ENCODE assay signal across 1 cellular context in the genomic region with DNA sequence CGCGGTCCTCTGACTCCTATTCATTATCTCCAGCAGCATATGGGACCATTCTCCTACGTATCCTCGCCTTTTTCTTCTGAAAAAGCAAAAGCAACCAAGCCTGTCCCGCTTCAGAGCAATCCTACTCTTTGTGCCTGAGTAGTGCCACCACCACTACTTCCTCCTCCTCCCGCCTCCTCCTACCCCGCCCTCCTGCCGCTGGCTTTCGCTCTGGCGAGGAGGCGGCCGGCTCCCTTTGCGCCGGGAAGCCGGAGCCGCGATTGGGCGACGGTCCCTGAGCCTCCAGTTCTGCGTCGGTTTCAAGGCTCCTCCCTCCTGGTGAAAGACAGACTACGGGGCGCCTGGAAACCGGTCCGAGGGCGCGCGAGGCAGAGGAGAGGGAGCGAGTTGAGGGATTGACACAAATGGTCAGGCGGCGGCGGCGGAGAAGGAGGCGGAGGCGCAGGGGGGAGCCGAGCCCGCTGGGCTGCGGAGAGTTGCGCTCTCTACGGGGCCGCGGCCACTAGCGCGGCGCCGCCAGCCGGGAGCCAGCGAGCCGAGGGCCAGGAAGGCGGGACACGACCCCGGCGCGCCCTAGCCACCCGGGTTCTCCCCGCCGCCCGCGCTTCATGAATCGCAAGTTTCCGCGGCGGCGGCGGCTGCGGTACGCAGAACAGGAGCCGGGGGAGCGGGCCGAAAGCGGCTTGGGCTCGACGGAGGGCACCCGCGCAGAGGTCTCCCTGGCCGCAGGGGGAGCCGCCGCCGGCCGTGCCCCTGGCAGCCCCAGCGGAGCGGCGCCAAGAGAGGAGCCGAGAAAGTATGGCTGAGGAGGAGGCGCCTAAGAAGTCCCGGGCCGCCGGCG.
A peak's percentile ranks its signal among the peaks of the same experiment; 100 is the strongest.
TF ChIP-seq lines count a peak whose summit lies in the region.

TSS of gene FZD1 (plus strand) at position 351 of the 841 bp plus-strand sequence. CDS start at position 799, 448 bp downstream.

TF ChIP-seq in HEK293, 187 proteins besides CTCF, POLR2A, EP300 and RAD21 (continued from another document and continues in another):
- TF ChIP-seq, protein P1, sequence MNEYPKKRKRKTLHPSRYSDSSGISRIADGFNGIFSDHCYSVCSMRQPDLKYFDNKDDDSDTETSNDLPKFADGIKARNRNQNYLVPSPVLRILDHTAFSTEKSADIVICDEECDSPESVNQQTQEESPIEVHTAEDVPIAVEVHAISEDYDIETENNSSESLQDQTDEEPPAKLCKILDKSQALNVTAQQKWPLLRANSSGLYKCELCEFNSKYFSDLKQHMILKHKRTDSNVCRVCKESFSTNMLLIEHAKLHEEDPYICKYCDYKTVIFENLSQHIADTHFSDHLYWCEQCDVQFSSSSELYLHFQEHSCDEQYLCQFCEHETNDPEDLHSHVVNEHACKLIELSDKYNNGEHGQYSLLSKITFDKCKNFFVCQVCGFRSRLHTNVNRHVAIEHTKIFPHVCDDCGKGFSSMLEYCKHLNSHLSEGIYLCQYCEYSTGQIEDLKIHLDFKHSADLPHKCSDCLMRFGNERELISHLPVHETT (tag by site-specific recombination; IDR thresholded peaks at IDR 0.05), result 0 out of 2 replicates have a peak, but pooled peaks have one; percentile 61
- TF ChIP-seq EGR2 (tag by site-specific recombination; IDR thresholded peaks at IDR 0.05; ENCODE audit: low read depth) (peak; percentile 86), ZNF830 (tag by site-specific recombination; IDR thresholded peaks at IDR 0.05; ENCODE audit: low read depth) (no peak), ZNF660 (tag by site-specific recombination; IDR thresholded peaks at IDR 0.05) (peak; percentile 97), WT1 (tag by site-specific recombination; IDR thresholded peaks at IDR 0.05) (peak; percentile 45; the same call in 1 of the 2 replicates), ZNF202 (tag by site-specific recombination; IDR thresholded peaks at IDR 0.05; ENCODE audit: borderline replicate concordance) (no peak), ZNF416 (tag by site-specific recombination; IDR thresholded peaks at IDR 0.05) (no peak), ZSCAN16 (tag by site-specific recombination; IDR thresholded peaks at IDR 0.05) (no peak), OSR2 (tag by site-specific recombination; IDR thresholded peaks at IDR 0.05) (peak; percentile 30; the same call in 1 of the 2 replicates), ZNF514 (tag by site-specific recombination; IDR thresholded peaks at IDR 0.05) (no peak), OVOL3 (tag by site-specific recombination; IDR thresholded peaks at IDR 0.05) (no peak), ZNF391 (tag by site-specific recombination; IDR thresholded peaks at IDR 0.05; ENCODE audit: borderline replicate concordance, low read depth) (peak; percentile 93; the same call in 1 of the 2 replicates), KLF1 (tag by site-specific recombination; IDR thresholded peaks at IDR 0.05) (peak; percentile 66), ZNF626 (tag by site-specific recombination; IDR thresholded peaks at IDR 0.05) (no peak), ZNF558 (tag by site-specific recombination; IDR thresholded peaks at IDR 0.05) (0 out of 2 replicates have a peak, but pooled peaks have one; percentile 32), ZNF221 (tag by site-specific recombination; IDR thresholded peaks at IDR 0.05; ENCODE audit: borderline replicate concordance) (no peak; the same call in 1 of the 2 replicates), YY1 (tag by site-specific recombination; IDR thresholded peaks at IDR 0.05) (0 out of 2 replicates have a peak, but pooled peaks have one; percentile 34), ZBTB26 (tag by site-specific recombination; optimal IDR thresholded peaks at IDR 0.05) (peak; percentile 95), ZNF335 (tag by site-specific recombination; conservative IDR thresholded peaks at IDR 0.05) (peak; percentile 57), ZNF600 (tag by site-specific recombination; IDR thresholded peaks at IDR 0.05) (peak; percentile 66; the same call in 1 of the 2 replicates), ZNF426 (tag by site-specific recombination; IDR thresholded peaks at IDR 0.05) (no peak), PATZ1 (tag by site-specific recombination; IDR thresholded peaks at IDR 0.05) (peak; percentile 86), SCRT1 (tag by site-specific recombination; IDR thresholded peaks at IDR 0.05; ENCODE audit: borderline replicate concordance) (no peak), ZNF112 (tag by site-specific recombination; IDR thresholded peaks at IDR 0.05) (no peak), YY2 (tag by site-specific recombination; IDR thresholded peaks at IDR 0.05) (no peak), MZF1 (tag by site-specific recombination; IDR thresholded peaks at IDR 0.05; ENCODE audit: borderline replicate concordance) (peak; percentile 47; the same call in 1 of the 2 replicates), ZNF544 (tag by site-specific recombination; IDR thresholded peaks at IDR 0.05) (no peak), ZNF785 (tag by site-specific recombination; IDR thresholded peaks at IDR 0.05) (no peak), ZNF404 (tag by site-specific recombination; IDR thresholded peaks at IDR 0.05) (no peak), KLF17 (tag by site-specific recombination; IDR thresholded peaks at IDR 0.05) (peak; percentile 97), AEBP2 (tag by site-specific recombination; IDR thresholded peaks at IDR 0.05; ENCODE audit: borderline replicate concordance) (no peak), ZNF121 (tag by site-specific recombination; IDR thresholded peaks at IDR 0.05) (peak; percentile 43; the same call in 1 of the 2 replicates), ZNF658 (tag by site-specific recombination; IDR thresholded peaks at IDR 0.05) (no peak), ZNF473 (tag by site-specific recombination; IDR thresholded peaks at IDR 0.05) (no peak), ZIC2 (tag by site-specific recombination; IDR thresholded peaks at IDR 0.05) (peak; percentile 95), HOXD13 (CRISPR knock-in tag; IDR thresholded peaks at IDR 0.05; ENCODE audit: borderline replicate concordance) (no peak), ZNF366 (tag by site-specific recombination; conservative IDR thresholded peaks at IDR 0.05) (peak; percentile 94), ZNF248 (tag by site-specific recombination; IDR thresholded peaks at IDR 0.05) (no peak)
- TF ChIP-seq, protein P2, sequence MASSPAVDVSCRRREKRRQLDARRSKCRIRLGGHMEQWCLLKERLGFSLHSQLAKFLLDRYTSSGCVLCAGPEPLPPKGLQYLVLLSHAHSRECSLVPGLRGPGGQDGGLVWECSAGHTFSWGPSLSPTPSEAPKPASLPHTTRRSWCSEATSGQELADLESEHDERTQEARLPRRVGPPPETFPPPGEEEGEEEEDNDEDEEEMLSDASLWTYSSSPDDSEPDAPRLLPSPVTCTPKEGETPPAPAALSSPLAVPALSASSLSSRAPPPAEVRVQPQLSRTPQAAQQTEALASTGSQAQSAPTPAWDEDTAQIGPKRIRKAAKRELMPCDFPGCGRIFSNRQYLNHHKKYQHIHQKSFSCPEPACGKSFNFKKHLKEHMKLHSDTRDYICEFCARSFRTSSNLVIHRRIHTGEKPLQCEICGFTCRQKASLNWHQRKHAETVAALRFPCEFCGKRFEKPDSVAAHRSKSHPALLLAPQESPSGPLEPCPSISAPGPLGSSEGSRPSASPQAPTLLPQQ (tag by site-specific recombination; IDR thresholded peaks at IDR 0.05), result peak; percentile 80
- TF ChIP-seq, protein P3, sequence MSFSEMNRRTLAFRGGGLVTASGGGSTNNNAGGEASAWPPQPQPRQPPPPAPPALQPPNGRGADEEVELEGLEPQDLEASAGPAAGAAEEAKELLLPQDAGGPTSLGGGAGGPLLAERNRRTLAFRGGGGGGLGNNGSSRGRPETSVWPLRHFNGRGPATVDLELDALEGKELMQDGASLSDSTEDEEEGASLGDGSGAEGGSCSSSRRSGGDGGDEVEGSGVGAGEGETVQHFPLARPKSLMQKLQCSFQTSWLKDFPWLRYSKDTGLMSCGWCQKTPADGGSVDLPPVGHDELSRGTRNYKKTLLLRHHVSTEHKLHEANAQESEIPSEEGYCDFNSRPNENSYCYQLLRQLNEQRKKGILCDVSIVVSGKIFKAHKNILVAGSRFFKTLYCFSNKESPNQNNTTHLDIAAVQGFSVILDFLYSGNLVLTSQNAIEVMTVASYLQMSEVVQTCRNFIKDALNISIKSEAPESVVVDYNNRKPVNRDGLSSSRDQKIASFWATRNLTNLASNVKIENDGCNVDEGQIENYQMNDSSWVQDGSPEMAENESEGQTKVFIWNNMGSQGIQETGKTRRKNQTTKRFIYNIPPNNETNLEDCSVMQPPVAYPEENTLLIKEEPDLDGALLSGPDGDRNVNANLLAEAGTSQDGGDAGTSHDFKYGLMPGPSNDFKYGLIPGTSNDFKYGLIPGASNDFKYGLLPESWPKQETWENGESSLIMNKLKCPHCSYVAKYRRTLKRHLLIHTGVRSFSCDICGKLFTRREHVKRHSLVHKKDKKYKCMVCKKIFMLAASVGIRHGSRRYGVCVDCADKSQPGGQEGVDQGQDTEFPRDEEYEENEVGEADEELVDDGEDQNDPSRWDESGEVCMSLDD (tag by site-specific recombination; IDR thresholded peaks at IDR 0.05), result peak; percentile 59; the same call in 1 of the 2 replicates
- TF ChIP-seq, protein P4, sequence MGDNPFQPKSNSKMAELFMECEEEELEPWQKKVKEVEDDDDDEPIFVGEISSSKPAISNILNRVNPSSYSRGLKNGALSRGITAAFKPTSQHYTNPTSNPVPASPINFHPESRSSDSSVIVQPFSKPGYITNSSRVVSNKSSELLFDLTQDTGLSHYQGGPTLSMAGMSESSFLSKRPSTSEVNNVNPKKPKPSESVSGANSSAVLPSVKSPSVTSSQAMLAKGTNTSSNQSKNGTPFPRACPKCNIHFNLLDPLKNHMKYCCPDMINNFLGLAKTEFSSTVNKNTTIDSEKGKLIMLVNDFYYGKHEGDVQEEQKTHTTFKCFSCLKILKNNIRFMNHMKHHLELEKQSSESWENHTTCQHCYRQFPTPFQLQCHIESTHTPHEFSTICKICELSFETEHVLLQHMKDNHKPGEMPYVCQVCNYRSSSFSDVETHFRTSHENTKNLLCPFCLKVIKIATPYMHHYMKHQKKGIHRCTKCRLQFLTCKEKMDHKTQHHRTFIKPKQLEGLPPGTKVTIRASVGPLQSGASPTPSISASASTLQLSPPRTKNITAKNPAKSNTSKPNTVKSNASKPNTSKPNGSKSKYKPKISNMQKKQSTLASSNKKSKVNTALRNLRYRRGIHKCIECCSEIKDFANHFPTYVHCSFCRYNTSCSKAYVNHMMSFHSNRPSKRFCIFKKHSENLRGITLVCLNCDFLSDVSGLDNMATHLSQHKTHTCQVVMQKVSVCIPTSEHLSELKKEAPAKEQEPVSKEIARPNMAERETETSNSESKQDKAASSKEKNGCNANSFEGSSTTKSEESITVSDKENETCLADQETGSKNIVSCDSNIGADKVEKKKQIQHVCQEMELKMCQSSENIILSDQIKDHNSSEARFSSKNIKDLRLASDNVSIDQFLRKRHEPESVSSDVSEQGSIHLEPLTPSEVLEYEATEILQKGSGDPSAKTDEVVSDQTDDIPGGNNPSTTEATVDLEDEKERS (tag by site-specific recombination; IDR thresholded peaks at IDR 0.05), result peak; percentile 78
- TF ChIP-seq, protein P5, sequence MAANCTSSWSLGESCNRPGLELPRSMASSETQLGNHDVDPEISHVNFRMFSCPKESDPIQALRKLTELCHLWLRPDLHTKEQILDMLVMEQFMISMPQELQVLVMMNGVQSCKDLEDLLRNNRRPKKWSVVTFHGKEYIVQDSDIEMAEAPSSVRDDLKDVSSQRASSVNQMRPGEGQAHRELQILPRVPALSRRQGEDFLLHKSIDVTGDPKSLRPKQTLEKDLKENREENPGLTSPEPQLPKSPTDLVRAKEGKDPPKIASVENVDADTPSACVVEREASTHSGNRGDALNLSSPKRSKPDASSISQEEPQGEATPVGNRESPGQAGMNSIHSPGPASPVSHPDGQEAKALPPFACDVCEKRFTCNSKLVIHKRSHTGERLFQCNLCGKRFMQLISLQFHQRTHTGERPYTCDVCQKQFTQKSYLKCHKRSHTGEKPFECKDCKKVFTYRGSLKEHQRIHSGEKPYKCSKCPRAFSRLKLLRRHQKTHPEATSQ (tag by site-specific recombination; IDR thresholded peaks at IDR 0.05), result no peak
